14 cellular contexts compared by ENCODE assay signal in the genomic region with DNA sequence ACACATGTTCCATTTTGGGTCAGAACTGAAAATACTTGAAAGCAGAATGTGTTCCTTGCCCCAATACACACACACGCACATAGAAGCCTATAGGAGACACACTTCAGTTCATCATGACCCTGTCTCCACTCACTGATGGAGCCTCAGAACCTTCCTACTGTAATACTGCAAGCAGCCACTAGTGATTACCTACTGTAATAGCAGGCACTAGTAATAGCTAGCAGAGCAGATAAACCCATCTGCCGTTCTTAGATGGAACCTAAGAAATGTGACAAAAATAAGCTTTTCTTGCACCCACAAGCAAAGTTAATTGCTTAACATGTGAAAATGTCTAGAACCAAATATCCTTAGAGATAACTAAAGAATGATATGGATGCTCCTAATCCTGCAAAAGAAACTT. TPM values are rescaled to one million over a fixed set of nuclear protein-coding genes. Genes with fewer than 3 reads are reported as not detected.
DNase-seq lines count a peak whose midpoint lies in the region; ATAC-seq lines count a peak whose summit lies in the region.
"Had no signal": no experiment of that assay in that cellular context is flagged by ENCODE, and none has a peak within 500 bp of the region (broad histone marks: within the 10 kb centered on the region; RNA-seq: fewer than 3 reads in every experiment).

No MANE protein-coding gene starts in this region.

- H3K4me3 ChIP-seq in H7 (ENCODE audit: insufficient read depth, low read depth, low read length), result no peak overlapping the region

- no peaks in the 10 kb centered on the region for H3K27me3 ChIP-seq in H7 (ENCODE audit: control insufficient read depth, insufficient read depth, low read length)

- ATAC-seq in GM18858 (IDR thresholded peaks at IDR 0.05; ENCODE audit: unreplicated experiment) (peak; percentile 67), HG03565 (IDR thresholded peaks at IDR 0.05; ENCODE audit: unreplicated experiment) (peak; percentile 97), left ventricle myocardium superior (no peak)

- intact Hi-C loops in left ventricle myocardium superior (cut with micrococcal nuclease), result no loop called here

- DNase-seq in H7, result peak; percentile 5
- DNase-seq in germinal center (ENCODE audit: low spot score), result peak; percentile 8
- DNase-seq in left ventricle myocardium superior, result no peak
- no peak for DNase-seq in SIG-M5 treated with dmso at 0.1 percent for 504 hours (lab: John Stamatoyannopoulos, UW; ENCODE audit: unreplicated experiment)
- no peak for DNase-seq in activated naive CD4-positive, alpha-beta T cell (lab: John Stamatoyannopoulos, UW)
- no peak for DNase-seq in mucosa of gallbladder (ENCODE audit: low spot score)
- DNase-seq: activated naive CD8-positive, alpha-beta T cell treated with anti-CD3 and anti-CD28 coated beads, Interleukin-2, amount 10 ng/mL, durations not matched to agents 7 days and 5 days; NCI-H510A treated with DMSO at 0.1 percent for 48 hours; stimulated activated CD4-positive, alpha-beta T cell treated with anti-CD3 and anti-CD28 coated beads, Interleukin-4, amount 100 ng/mL, for 4 hours had no signal

- no peaks in the 10 kb centered on the region for H3K36me3 ChIP-seq in H7 (replicated peaks; ENCODE audit: control insufficient read depth, insufficient read depth, low read length)

RNA-seq across cellular contexts. Expression of a gene that starts 13.6 kb away (rescaled TPM):
- not detected in 2 replicates for total RNA-seq in H7 (2014; rRNA removed; shearing (Covaris generic))
- not detected for total RNA-seq in left ventricle myocardium superior
- total RNA-seq in mucosa of gallbladder, result not detected
- total RNA-seq: activated naive CD8-positive, alpha-beta T cell treated with anti-CD3 and anti-CD28 coated beads, Interleukin-2, amount 10 ng/mL, durations not matched to agents 7 days and 5 days; fibroblast of lung; ureter had no signal

RNA-seq across cellular contexts. Expression of a gene that starts 60.0 kb away (rescaled TPM):
- total RNA-seq in H7 (2014; rRNA removed; shearing (Covaris generic)), result not detected in 2 replicates
- total RNA-seq in left ventricle myocardium superior, result not detected
- not detected for total RNA-seq in mucosa of gallbladder
- total RNA-seq: activated naive CD8-positive, alpha-beta T cell treated with anti-CD3 and anti-CD28 coated beads, Interleukin-2, amount 10 ng/mL, durations not matched to agents 7 days and 5 days; fibroblast of lung; HT1080; ureter had no signal

Comparison
In these comparisons a context has a peak if more than half of its experiments do, and no peak if none do; other contexts are left out.
1. DNase-seq: peak in H7 (single experiment) and germinal center (single experiment); none in left ventricle myocardium superior (single experiment), SIG-M5 treated with dmso at 0.1 percent for 504 hours (single experiment), activated naive CD4-positive, alpha-beta T cell (0 of 4) and mucosa of gallbladder (single experiment).